Comparison of ENCODE assay signal across 16 cellular contexts in the genomic region with DNA sequence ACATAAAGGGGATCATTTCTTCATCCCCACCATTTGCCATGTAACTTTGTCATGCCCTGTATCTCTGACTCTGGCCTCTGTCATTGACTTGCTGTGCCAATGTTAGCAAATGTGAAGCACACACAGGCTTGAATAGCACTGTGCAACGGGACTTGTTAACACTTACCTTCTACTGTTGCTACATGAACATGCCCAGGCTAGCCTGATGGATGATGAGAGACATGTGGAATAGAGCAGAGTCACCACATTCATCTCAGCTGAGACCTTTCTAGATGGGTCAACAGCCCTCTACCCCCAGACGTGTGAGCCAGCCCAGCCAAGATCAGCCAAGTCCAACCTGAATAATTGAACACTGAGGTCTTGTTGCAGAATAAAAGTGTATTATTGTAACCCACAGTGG.
DNase-seq lines count a peak whose midpoint lies in the region; ATAC-seq and TF ChIP-seq lines count a peak whose summit lies in the region.
"Had no signal": no experiment of that assay in that cellular context is flagged by ENCODE, and none has a peak within 500 bp of the region (broad histone marks: within the 10 kb centered on the region; RNA-seq: fewer than 3 reads in every experiment).

No MANE protein-coding gene starts in this region.

- H3K27me3 Mint-ChIP-seq in MCF 10A (ENCODE audit: insufficient read depth, unreplicated experiment), result no peaks in the 10 kb centered on the region
- peaks cover 3% of the 10 kb centered on the region for H3K27me3 Mint-ChIP-seq in brain

- no TSS peak for BruUV-seq in MCF 10A (replicated peaks; lab: Mats Ljungman, UMichigan)

- no peaks in the 10 kb centered on the region for H3K27me3 ChIP-seq in breast epithelium
- H3K27me3 ChIP-seq: SJSA1 had no signal

- H3K36me3 Mint-ChIP-seq in MCF 10A (ENCODE audit: insufficient read depth, unreplicated experiment) (no peaks in the 10 kb centered on the region), brain (no peaks in the 10 kb centered on the region)
- H3K36me3 Mint-ChIP-seq: CD4-positive, CD25-positive, alpha-beta regulatory T cell had no signal

- H3K4me3 ChIP-seq in breast epithelium (no peak overlapping the region), fibroblast of mammary gland (ENCODE audit: control insufficient read depth, low read depth, low read length) (no peak overlapping the region)
- H3K4me3 ChIP-seq: SJSA1 had no signal

- H3K36me3 ChIP-seq in breast epithelium, result no peaks in the 10 kb centered on the region
- H3K36me3 ChIP-seq: SJSA1 had no signal

- peaks cover 11% of the 10 kb centered on the region for H3K4me1 Mint-ChIP-seq in MCF 10A (ENCODE audit: insufficient read depth, unreplicated experiment)
- H3K4me1 Mint-ChIP-seq in brain, result peaks cover 37% of the 10 kb centered on the region
- H3K4me1 Mint-ChIP-seq: CD4-positive, CD25-positive, alpha-beta regulatory T cell had no signal

- no peaks in the 10 kb centered on the region for H3K9me3 ChIP-seq in breast epithelium
- H3K9me3 ChIP-seq: SJSA1 had no signal

- DNase-seq in MCF 10A (ENCODE audit: unreplicated experiment), result peak; percentile 4
- DNase-seq in breast epithelium (ENCODE audit: low spot score in 2 of 2), result no peak
- DNase-seq in fibroblast of mammary gland (ENCODE audit: low read depth), result peak; percentile 14
- DNase-seq in NCI-H1048 (lab: John Stamatoyannopoulos, UW), result no peak
- DNase-seq: CD4-positive, CD25-positive, alpha-beta regulatory T cell; GOT3; KG1; NCI-H1417; NCI-H187 treated with DMSO at 0.1 percent for 48 hours; NCI-H446; T-helper 1 cell had no signal

- H3K27ac Mint-ChIP-seq in MCF 10A (ENCODE audit: low read depth, unreplicated experiment), result peak overlapping the region; percentile 65
- H3K27ac Mint-ChIP-seq in brain, result peak overlapping the region; percentile 77 to 97 (median 88)
- H3K27ac Mint-ChIP-seq: CD4-positive, CD25-positive, alpha-beta regulatory T cell had no signal

- CTCF ChIA-PET in MCF 10A (lab: Yijun Ruan, JAX), result interaction anchor here (0.6 to 1.2 kb wide), 3 partner anchors 25 to 1826 kb away, joined by 3 read pairs; no protein-coding TSS in a partner anchor

- H3K4me1 ChIP-seq in breast epithelium, result no peaks in the 10 kb centered on the region
- H3K4me1 ChIP-seq: SJSA1 had no signal

- H3K27ac ChIP-seq in breast epithelium, result no peak overlapping the region
- H3K27ac ChIP-seq: SJSA1 had no signal

- TF ChIP-seq POLR2A in breast epithelium (IDR thresholded peaks at IDR 0.05), result no peak

- peaks cover 14% of the 10 kb centered on the region for H3K9me3 Mint-ChIP-seq in MCF 10A (ENCODE audit: unreplicated experiment)
- H3K9me3 Mint-ChIP-seq in brain, result peaks cover 3 to 10% (median 5%) of the 10 kb centered on the region in 5 experiments

- intact Hi-C loops in MCF 10A (cut with micrococcal nuclease), result no loop called here
- intact Hi-C loops in breast epithelium (cut with DNase I; ENCODE audit: low total_unique reads), result no loop called here

- POLR2A ChIA-PET in MCF 10A (lab: Yijun Ruan, JAX), result no interaction called here

- ATAC-seq in GM21786 (IDR thresholded peaks at IDR 0.05; ENCODE audit: unreplicated experiment) (no peak), HG03342 (IDR thresholded peaks at IDR 0.05; ENCODE audit: unreplicated experiment) (no peak)
- ATAC-seq: Right ventricle myocardium inferior had no signal

- H3K4me3 Mint-ChIP-seq in MCF 10A (ENCODE audit: unreplicated experiment) (no peak overlapping the region), brain (no peak overlapping the region)
- H3K4me3 Mint-ChIP-seq: CD4-positive, CD25-positive, alpha-beta regulatory T cell had no signal

- TF ChIP-seq CTCF in MCF 10A (IDR thresholded peaks at IDR 0.05; ENCODE audit: unreplicated experiment), result no peak
- no peak for TF ChIP-seq CTCF in breast epithelium (IDR thresholded peaks at IDR 0.05)
- TF ChIP-seq CTCF in brain (conservative IDR thresholded peaks at IDR 0.05), result no peak
- TF ChIP-seq CTCF in fibroblast of mammary gland (conservative IDR thresholded peaks at IDR 0.05; ENCODE audit: control insufficient read depth, insufficient read depth, low read depth, low read length), result no peak

Comparison
In these comparisons a context has a peak if more than half of its experiments do, and no peak if none do; other contexts are left out.
1. DNase-seq: peak in MCF 10A (single experiment) and fibroblast of mammary gland (single experiment); none in breast epithelium (0 of 2) and NCI-H1048 (single experiment).